In genomic region chr2:63050916-63051794, GRCh38 we compare ENCODE assay signal across 8 cellular contexts. TPM values are rescaled to one million over a fixed set of nuclear protein-coding genes. Genes with fewer than 3 reads are reported as not detected.
DNase-seq lines count a peak whose midpoint lies in the region; ATAC-seq and TF ChIP-seq lines count a peak whose summit lies in the region.

No MANE protein-coding gene starts in this region.

- in situ Hi-C loops in brain microvascular endothelial cell (cut with HindIII; ENCODE audit: low pct_ligation_motif_present, low sequenced_read_pairs) = no loop called here

- H3K79me2 ChIP-seq in Karpas-422 (ENCODE audit: low read length) = peaks cover 14% of the 10 kb centered on the region

- peak overlapping the region; percentile 80 for H3K4me2 ChIP-seq in Karpas-422 (ENCODE audit: low read depth, low read length, poor library complexity, severe bottlenecking)

- H3K4me1 ChIP-seq in Karpas-422 (ENCODE audit: low read length) = peaks cover 17% of the 10 kb centered on the region
- H3K4me1 ChIP-seq in mononuclear cell (ENCODE audit: insufficient read depth, low read length) = peaks cover 78% of the 10 kb centered on the region

- ATAC-seq in GM19372 (IDR thresholded peaks at IDR 0.05; ENCODE audit: low read depth, unreplicated experiment) = peak; percentile 10

- H3K4me3 ChIP-seq in Karpas-422 (ENCODE audit: low read length) = peak overlapping the region; percentile 81
- H3K4me3 ChIP-seq in brain microvascular endothelial cell (ENCODE audit: low read depth, low read length) = peak overlapping the region; percentile 50
- peak overlapping the region; percentile 11 for H3K4me3 ChIP-seq in mononuclear cell (ENCODE audit: low read length)

- H3K36me3 ChIP-seq in Karpas-422 (ENCODE audit: insufficient read depth, low read length) (no peaks in the 10 kb centered on the region), brain microvascular endothelial cell (replicated peaks) (no peaks in the 10 kb centered on the region)

- DNase-seq in Karpas-422 (no peak), brain microvascular endothelial cell (no peak), OCI-M2 (lab: John Stamatoyannopoulos, UW; ENCODE audit: unreplicated experiment) (no peak), NCI-H2196 treated with DMSO at 0.1 percent for 48 hours (lab: John Stamatoyannopoulos, UW; ENCODE audit: unreplicated experiment) (no peak), kidney tubule cell (ENCODE audit: low spot score) (no peak)

- H3K27me3 ChIP-seq in Karpas-422 (ENCODE audit: low read length) (no peaks in the 10 kb centered on the region), brain microvascular endothelial cell (replicated peaks) (peaks cover 80% of the 10 kb centered on the region), mononuclear cell (ENCODE audit: insufficient read depth, low read length) (peaks cover 93% of the 10 kb centered on the region)

- H4K20me1 ChIP-seq in Karpas-422 (ENCODE audit: insufficient read depth, low read depth, low read length) = no peaks in the 10 kb centered on the region

- H3K9me3 ChIP-seq in Karpas-422 (ENCODE audit: low read length) (no peaks in the 10 kb centered on the region), mononuclear cell (ENCODE audit: low read depth, low read length) (no peaks in the 10 kb centered on the region)

- peak overlapping the region; percentile 91 for H2AFZ ChIP-seq in Karpas-422 (ENCODE audit: low read length)

- no peaks in the 10 kb centered on the region for H3K9me2 ChIP-seq in Karpas-422 (replicated peaks; ENCODE audit: insufficient read depth, low read length)

- H3K9ac ChIP-seq in Karpas-422 (ENCODE audit: low read length) = peak overlapping the region; percentile 76

- H3K27ac ChIP-seq in C4-2B (peak overlapping the region; percentile 80), Karpas-422 (ENCODE audit: low read length) (0 out of 2 replicates have a peak overlapping the region, but pooled peaks have one; percentile 17), brain microvascular endothelial cell (no peak overlapping the region)

- TF ChIP-seq CTCF in C4-2B (conservative IDR thresholded peaks at IDR 0.05) (no peak), brain microvascular endothelial cell (IDR thresholded peaks at IDR 0.05; ENCODE audit: low read depth, low read length, missing control alignments) (no peak)

RNA-seq across cellular contexts. Expression of gene OTX1, which starts 0.5 kb away (rescaled TPM):
- total RNA-seq in Karpas-422 (2014; rRNA removed; shearing (Covaris generic); ENCODE audit: low replicate concordance) = 1.9 and 6.4 TPM in 2 replicates
- total RNA-seq in mononuclear cell = not detected

Comparison
In these comparisons a context has a peak if more than half of its experiments do, and no peak if none do; other contexts are left out.
1. H3K4me3 ChIP-seq: peak in every context shown above with its lines; median percentile 81 in Karpas-422; 50 in brain microvascular endothelial cell; 11 in mononuclear cell.